15 cellular contexts compared by ENCODE assay signal in genomic region chr3:46895761-46896160, GRCh38. TPM values are rescaled to one million over a fixed set of nuclear protein-coding genes. Genes with fewer than 3 reads are reported as not detected.
DNase-seq lines count a peak whose midpoint lies in the region; ATAC-seq, FAIRE-seq and TF ChIP-seq lines count a peak whose summit lies in the region.
"Had no signal": no experiment of that assay in that cellular context is flagged by ENCODE, and none has a peak within 500 bp of the region (broad histone marks: within the 10 kb centered on the region; RNA-seq: fewer than 3 reads in every experiment).

No MANE protein-coding gene starts in this region.

- H3K9me3 ChIP-seq in right lobe of liver (no peaks in the 10 kb centered on the region), HepG2 (ENCODE audit: low read length) (no peaks in the 10 kb centered on the region), psoas muscle (no peaks in the 10 kb centered on the region)
- H3K9me3 ChIP-seq: Caco-2, HAP-1 had no signal

- CTCF ChIA-PET in HepG2 (lab: Yijun Ruan, JAX; ENCODE audit: low intra/inter-chr PET ratio, low total read pairs): interaction anchor here (2.5 to 3.5 kb wide), 2 partner anchors 29 to 190 kb away, joined by 18 to 39 read pairs; no protein-coding TSS in a partner anchor

- TF ChIP-seq POLR2A in right lobe of liver (IDR thresholded peaks at IDR 0.05): no peak
- no peak for TF ChIP-seq POLR2A in HepG2 (IDR thresholded peaks at IDR 0.05; ENCODE audit: insufficient read depth in 1 of 2, low read depth in 2 of 2, low read length in 2 of 2)
- no peak for TF ChIP-seq POLR2A in erythroblast (IDR thresholded peaks at IDR 0.05; ENCODE audit: low read length)

- no peaks in the 10 kb centered on the region for H3K9me3 Mint-ChIP-seq in activated naive CD8-positive, alpha-beta T cell treated with anti-CD3 and anti-CD28 coated beads, Interleukin-2, amount 10 ng/mL, durations not matched to agents 7 days and 5 days
- no peaks in the 10 kb centered on the region for H3K9me3 Mint-ChIP-seq in activated naive CD8-positive, alpha-beta T cell treated with anti-CD3 and anti-CD28 coated beads for 36 hours
- H3K9me3 Mint-ChIP-seq: CD8-positive, alpha-beta T cell had no signal

- 62% methylated on average over 3 of the region's 4 CpGs for WGBS in right lobe of liver (ENCODE audit: insufficient coverage, low coverage, low lambda C conversion rate, missing lambda C conversion rate)
- WGBS in HepG2 (ENCODE audit: low lambda C conversion rate): 0% methylated on average over 3 of the region's 4 CpGs
- 88 to 94% (median 88%) methylated on average over 4 of the region's 4 CpGs for WGBS in psoas muscle, 3 donors

- H3K79me2 ChIP-seq in HepG2 (ENCODE audit: insufficient read depth, low read length): no peaks in the 10 kb centered on the region

- POLR2A ChIA-PET in activated naive CD8-positive, alpha-beta T cell treated with anti-CD3 and anti-CD28 coated beads, Interleukin-2, amount 10 ng/mL, durations not matched to agents 7 days and 5 days (lab: Charles Lee): no interaction called here
- POLR2A ChIA-PET in HepG2 (lab: Yijun Ruan, JAX): no interaction called here

- no peak for TF ChIP-seq EP300 in HepG2 (IDR thresholded peaks at IDR 0.05; ENCODE audit: low read depth in 2 of 2, low read length in 2 of 2)
- no peak for TF ChIP-seq EP300 in HepG2 (CRISPR knock-in tag; IDR thresholded peaks at IDR 0.05; ENCODE audit: borderline replicate concordance)

- H3K4me2 ChIP-seq in HepG2 (ENCODE audit: low read depth, low read length): no peak overlapping the region

- H3K9ac ChIP-seq in HepG2 (ENCODE audit: insufficient read depth, low read depth, low read length): no peak overlapping the region

- no peaks in the 10 kb centered on the region for H3K36me3 Mint-ChIP-seq in activated naive CD8-positive, alpha-beta T cell treated with anti-CD3 and anti-CD28 coated beads, Interleukin-2, amount 10 ng/mL, durations not matched to agents 7 days and 5 days
- H3K36me3 Mint-ChIP-seq in activated naive CD8-positive, alpha-beta T cell treated with anti-CD3 and anti-CD28 coated beads for 36 hours: no peaks in the 10 kb centered on the region
- H3K36me3 Mint-ChIP-seq: CD14-positive monocyte; CD8-positive, alpha-beta T cell had no signal

- no peak for ATAC-seq in activated naive CD8-positive, alpha-beta T cell treated with anti-CD3 and anti-CD28 coated beads, Interleukin-2, amount 10 ng/mL, durations not matched to agents 7 days and 5 days (ENCODE audit: low read depth)
- ATAC-seq in right lobe of liver (no peak), HepG2 (no peak), psoas muscle (no peak), left colon (no peak)

- no peak for TF ChIP-seq RAD21 in HepG2 (CRISPR knock-in tag; IDR thresholded peaks at IDR 0.05)

- peaks cover 2% of the 10 kb centered on the region for H3K4me1 Mint-ChIP-seq in activated naive CD8-positive, alpha-beta T cell treated with anti-CD3 and anti-CD28 coated beads, Interleukin-2, amount 10 ng/mL, durations not matched to agents 7 days and 5 days
- H3K4me1 Mint-ChIP-seq in activated naive CD8-positive, alpha-beta T cell treated with anti-CD3 and anti-CD28 coated beads for 36 hours: no peaks in the 10 kb centered on the region

- peak; percentile 24 for DNase-seq in activated naive CD8-positive, alpha-beta T cell treated with anti-CD3 and anti-CD28 coated beads, Interleukin-2, amount 10 ng/mL, durations not matched to agents 7 days and 5 days
- no peak for DNase-seq in activated naive CD8-positive, alpha-beta T cell treated with anti-CD3 and anti-CD28 coated beads for 36 hours
- DNase-seq in right lobe of liver (peak in 2 of 3 donors; percentile 10 to 15), HepG2 (ENCODE audit: low spot score) (no peak), psoas muscle (peak; percentile 10 to 30), erythroblast (lab: John Stamatoyannopoulos, UW) (no peak), left colon (no peak)
- DNase-seq in activated CD4-positive, alpha-beta T cell treated with anti-CD3 and anti-CD28 coated beads, Interleukin-2, amount 50 U/mL, for 1 hour: no peak

- no peak for FAIRE-seq in HepG2 (lab: Jason Lieb, UNC)

- H4K20me1 ChIP-seq in HepG2 (ENCODE audit: insufficient read depth, low read length): no peaks in the 10 kb centered on the region

- intact Hi-C loops in right lobe of liver (cut with DNase I) (loop anchor here in 1 of 2 donors (5.0 kb wide), 1 partner anchor 33 kb away; the partner anchor contains the start of gene MYL3), HepG2 (cut with micrococcal nuclease; ENCODE audit: unreplicated experiment) (loop anchor here (1.0 to 2.0 kb wide), 2 partner anchors 29 to 190 kb away; no protein-coding TSS in a partner anchor), psoas muscle (cut with DNase I) (loop anchor here (1.0 to 5.0 kb wide), 3 partner anchors 28 to 191 kb away; no protein-coding TSS in a partner anchor), left colon (cut with DNase I, micrococcal nuclease) (no loop called here)

- H3K4me3 Mint-ChIP-seq in activated naive CD8-positive, alpha-beta T cell treated with anti-CD3 and anti-CD28 coated beads, Interleukin-2, amount 10 ng/mL, durations not matched to agents 7 days and 5 days: no peak overlapping the region
- no peak overlapping the region for H3K4me3 Mint-ChIP-seq in activated naive CD8-positive, alpha-beta T cell treated with anti-CD3 and anti-CD28 coated beads for 36 hours
- H3K4me3 Mint-ChIP-seq: CD8-positive, alpha-beta T cell had no signal

- H3K4me3 ChIP-seq in right lobe of liver (no peak overlapping the region), HepG2 (replicated peaks in 1 of 3; ENCODE audit: insufficient read depth in 1 of 3, low read depth in 2 of 3, low read length in 3 of 3) (no peak overlapping the region), psoas muscle (no peak overlapping the region)
- H3K4me3 ChIP-seq: HAP-1 had no signal

- H3K27me3 ChIP-seq in right lobe of liver (no peaks in the 10 kb centered on the region), HepG2 (ENCODE audit: control insufficient read depth in 1 of 2, insufficient read depth in 2 of 2, low read length in 2 of 2) (peaks cover 6 to 36% of the 10 kb centered on the region in 2 experiments; a peak in 4 of 5 replicates), psoas muscle (ENCODE audit: insufficient read depth in 3 of 3, low read length in 2 of 3) (peaks cover 0 to 2% (median 0%) of the 10 kb centered on the region in 3 donors)

- no peak overlapping the region for H3K27ac Mint-ChIP-seq in activated naive CD8-positive, alpha-beta T cell treated with anti-CD3 and anti-CD28 coated beads, Interleukin-2, amount 10 ng/mL, durations not matched to agents 7 days and 5 days
- no peak overlapping the region for H3K27ac Mint-ChIP-seq in activated naive CD8-positive, alpha-beta T cell treated with anti-CD3 and anti-CD28 coated beads for 36 hours
- H3K27ac Mint-ChIP-seq: CD8-positive, alpha-beta T cell had no signal

- BruUV-seq in HepG2 (replicated peaks; lab: Mats Ljungman, UMichigan): no TSS peak

- H2AFZ ChIP-seq in HepG2 (ENCODE audit: low read length): no peak overlapping the region

- H3K36me3 ChIP-seq in right lobe of liver (no peaks in the 10 kb centered on the region), HepG2 (replicated peaks in 1 of 2; ENCODE audit: control insufficient read depth in 1 of 2, insufficient read depth in 2 of 2, low read length in 2 of 2) (no peaks in the 10 kb centered on the region), psoas muscle (ENCODE audit: insufficient read depth in 1 of 2, low read depth in 1 of 2) (no peaks in the 10 kb centered on the region)
- H3K36me3 ChIP-seq: HAP-1 had no signal

- peaks cover 0 to 6% (median 2%) of the 10 kb centered on the region in 4 donors for H3K4me1 ChIP-seq in right lobe of liver
- H3K4me1 ChIP-seq in HepG2 (ENCODE audit: insufficient read depth, low read length): peaks cover 13% of the 10 kb centered on the region
- no peaks in the 10 kb centered on the region for H3K4me1 ChIP-seq in psoas muscle
- H3K4me1 ChIP-seq: HAP-1 had no signal

- H3K27ac ChIP-seq in right lobe of liver: no peak overlapping the region
- no peak overlapping the region for H3K27ac ChIP-seq in HepG2 (ENCODE audit: extremely low read length, insufficient read depth, low read length)
- no peak overlapping the region for H3K27ac ChIP-seq in psoas muscle
- H3K27ac ChIP-seq: 22Rv1 had no signal

- in situ Hi-C loops in HepG2 (cut with HindIII; ENCODE audit: extremely low pct_ligation_motif_present, low pct_unique_long_range_greater_than_20kb): no loop called here

- H3K27me3 Mint-ChIP-seq in activated naive CD8-positive, alpha-beta T cell treated with anti-CD3 and anti-CD28 coated beads, Interleukin-2, amount 10 ng/mL, durations not matched to agents 7 days and 5 days: peaks cover 44% of the 10 kb centered on the region
- peaks cover 70% of the 10 kb centered on the region for H3K27me3 Mint-ChIP-seq in activated naive CD8-positive, alpha-beta T cell treated with anti-CD3 and anti-CD28 coated beads for 36 hours

- TF ChIP-seq CTCF in right lobe of liver (IDR thresholded peaks at IDR 0.05) (no peak), HepG2 (CRISPR knock-in tag; IDR thresholded peaks at IDR 0.05) (no peak), psoas muscle (IDR thresholded peaks at IDR 0.05) (no peak)

RNA-seq across cellular contexts. Expression of gene PTH1R, which starts 18.2 kb away (rescaled TPM):
- not detected for total RNA-seq in activated naive CD8-positive, alpha-beta T cell treated with anti-CD3 and anti-CD28 coated beads, Interleukin-2, amount 10 ng/mL, durations not matched to agents 7 days and 5 days
- total RNA-seq in activated naive CD8-positive, alpha-beta T cell treated with anti-CD3 and anti-CD28 coated beads for 36 hours: not detected
- total RNA-seq in right lobe of liver (10 to 100 TPM in 5 of 6 experiments, 1 to 10 TPM in 1; 6.1 to 32.5 (median 16.0) TPM), HepG2 (2016; rRNA removed; fragmentation: Illumina TruSeq; extraction: Trizol) (not detected in 2 replicates), psoas muscle (1 to 10 TPM; 1.1 to 5.9 (median 4.1) TPM), left colon (1 to 10 TPM; 1.4 to 1.7 TPM)
- total RNA-seq in HepG2 (2016; cell fraction: cytosol; rRNA removed; fragmentation: Illumina TruSeq; extraction: Trizol; ENCODE audit: low read depth): not detected in 2 replicates
- not detected in 2 replicates for total RNA-seq in HepG2 (2016; cell fraction: insoluble cytoplasmic fraction; rRNA removed; fragmentation: Illumina TruSeq; extraction: Trizol)
- total RNA-seq in HepG2 (2016; cell fraction: membrane; rRNA removed; fragmentation: Illumina TruSeq; extraction: Trizol): not detected in 2 replicates
- not detected in 2 replicates for total RNA-seq in HepG2 (2016; cell fraction: nucleus; rRNA removed; fragmentation: Illumina TruSeq; extraction: Trizol)
- polyA plus RNA-seq in HepG2 (2011; rRNA removed) (not detected in 2 replicates), psoas muscle (1 to 10 TPM; 4.0 to 5.2 (median 4.2) TPM)
- polyA plus RNA-seq in HepG2 (2011; cell fraction: cytosol; rRNA removed): not detected in 2 replicates
- 0.10 TPM in 1 of 2 replicates, not detected in the other for polyA plus RNA-seq in HepG2 (2011; cell fraction: nucleus; rRNA removed)
- not detected in 2 replicates for polyA plus RNA-seq in HepG2 (2012)
- polyA plus RNA-seq in HepG2 (2016; cell fraction: cytosol; fragmentation: Illumina TruSeq; extraction: Trizol; ENCODE audit: low read depth): not detected in 2 replicates
- not detected in 2 replicates for polyA plus RNA-seq in HepG2 (2016; cell fraction: insoluble cytoplasmic fraction; fragmentation: Illumina TruSeq; extraction: Trizol; ENCODE audit: low read depth)
- not detected in 2 replicates for polyA plus RNA-seq in HepG2 (2016; cell fraction: membrane; fragmentation: Illumina TruSeq; extraction: Trizol; ENCODE audit: low read depth)
- not detected in 2 replicates for polyA plus RNA-seq in HepG2 (2016; cell fraction: nucleus; fragmentation: Illumina TruSeq; extraction: Trizol; ENCODE audit: insufficient read depth, low read depth)
- polyA minus RNA-seq in HepG2 (2011; rRNA and poly(A)+ RNA removed; ENCODE audit: low replicate concordance): not detected in 2 replicates
- polyA minus RNA-seq in HepG2 (2011; cell fraction: cytosol; rRNA and poly(A)+ RNA removed): not detected in 2 replicates
- not detected in 2 replicates for polyA minus RNA-seq in HepG2 (2011; cell fraction: nucleus; rRNA and poly(A)+ RNA removed)
- total RNA-seq: CD8-positive, alpha-beta T cell; HT-29 had no signal
- polyA plus RNA-seq: CD14-positive monocyte had no signal

RNA-seq across cellular contexts. Expression of gene MYL3, which starts 32.5 kb away (rescaled TPM):
- total RNA-seq in activated naive CD8-positive, alpha-beta T cell treated with anti-CD3 and anti-CD28 coated beads, Interleukin-2, amount 10 ng/mL, durations not matched to agents 7 days and 5 days: not detected
- total RNA-seq in activated naive CD8-positive, alpha-beta T cell treated with anti-CD3 and anti-CD28 coated beads for 36 hours: not detected
- total RNA-seq in right lobe of liver: 1 to 10 TPM in 3 of 6 experiments, under 1 TPM in 3; 0.37 to 2.0 (median 1.00) TPM
- total RNA-seq in HepG2 (2016; rRNA removed; fragmentation: Illumina TruSeq; extraction: Trizol): not detected in 2 replicates
- not detected in 2 replicates for total RNA-seq in HepG2 (2016; cell fraction: cytosol; rRNA removed; fragmentation: Illumina TruSeq; extraction: Trizol; ENCODE audit: low read depth)
- not detected in 2 replicates for total RNA-seq in HepG2 (2016; cell fraction: insoluble cytoplasmic fraction; rRNA removed; fragmentation: Illumina TruSeq; extraction: Trizol)
- not detected in 2 replicates for total RNA-seq in HepG2 (2016; cell fraction: membrane; rRNA removed; fragmentation: Illumina TruSeq; extraction: Trizol)
- not detected in 2 replicates for total RNA-seq in HepG2 (2016; cell fraction: nucleus; rRNA removed; fragmentation: Illumina TruSeq; extraction: Trizol)
- polyA plus RNA-seq in HepG2 (2011; rRNA removed): 0.13 TPM in 1 of 2 replicates, not detected in the other
- polyA plus RNA-seq in HepG2 (2011; cell fraction: cytosol; rRNA removed): 0.06 TPM in 1 of 2 replicates, not detected in the other
- polyA plus RNA-seq in HepG2 (2011; cell fraction: nucleus; rRNA removed): not detected in 2 replicates
- not detected in 2 replicates for polyA plus RNA-seq in HepG2 (2012)
- not detected in 2 replicates for polyA plus RNA-seq in HepG2 (2016; cell fraction: cytosol; fragmentation: Illumina TruSeq; extraction: Trizol; ENCODE audit: low read depth)
- polyA plus RNA-seq in HepG2 (2016; cell fraction: insoluble cytoplasmic fraction; fragmentation: Illumina TruSeq; extraction: Trizol; ENCODE audit: low read depth): not detected in 2 replicates
- polyA plus RNA-seq in HepG2 (2016; cell fraction: membrane; fragmentation: Illumina TruSeq; extraction: Trizol; ENCODE audit: low read depth): not detected in 2 replicates
- polyA plus RNA-seq in HepG2 (2016; cell fraction: nucleus; fragmentation: Illumina TruSeq; extraction: Trizol; ENCODE audit: insufficient read depth, low read depth): not detected in 2 replicates
- 0.16 TPM in 1 of 2 replicates, not detected in the other for polyA minus RNA-seq in HepG2 (2011; rRNA and poly(A)+ RNA removed; ENCODE audit: low replicate concordance)
- not detected in 2 replicates for polyA minus RNA-seq in HepG2 (2011; cell fraction: cytosol; rRNA and poly(A)+ RNA removed)
- not detected in 2 replicates for polyA minus RNA-seq in HepG2 (2011; cell fraction: nucleus; rRNA and poly(A)+ RNA removed)
- 1,000 to 10,000 TPM in 2 of 4 donors, 100 to 1,000 TPM in 2; 395 to 2,071 (median 1,091) TPM for total RNA-seq in psoas muscle
- 1,000 to 10,000 TPM in 2 of 3 donors, 100 to 1,000 TPM in 1; 555 to 3,091 (median 2,834) TPM for polyA plus RNA-seq in psoas muscle
- under 1 TPM; 0.47 to 0.79 TPM for total RNA-seq in left colon
- total RNA-seq: A673; CD8-positive, alpha-beta T cell; HT-29 had no signal
- polyA plus RNA-seq: CD14-positive monocyte had no signal

Comparison
In these comparisons a context has a peak if more than half of its experiments do, and no peak if none do; other contexts are left out.
1. DNase-seq: peak in activated naive CD8-positive, alpha-beta T cell treated with anti-CD3 and anti-CD28 coated beads, Interleukin-2, amount 10 ng/mL, durations not matched to agents 7 days and 5 days (single experiment), right lobe of liver (2 of 3) and psoas muscle (2 of 2); none in activated naive CD8-positive, alpha-beta T cell treated with anti-CD3 and anti-CD28 coated beads for 36 hours (single experiment), HepG2 (single experiment), activated CD4-positive, alpha-beta T cell treated with anti-CD3 and anti-CD28 coated beads, Interleukin-2, amount 50 U/mL, for 1 hour (single experiment), erythroblast (0 of 2) and left colon (0 of 2).
2. RNA of gene MYL3, which starts 32.5 kb away (total RNA-seq): 395 to 2,071 TPM in psoas muscle; 0.37 to 2.0 TPM in right lobe of liver, 0.47 to 0.79 TPM in left colon, not detected in activated naive CD8-positive, alpha-beta T cell treated with anti-CD3 and anti-CD28 coated beads, Interleukin-2, amount 10 ng/mL, durations not matched to agents 7 days and 5 days, not detected in activated naive CD8-positive, alpha-beta T cell treated with anti-CD3 and anti-CD28 coated beads for 36 hours and not detected in HepG2; every median in the first group is over 100 times any median in the second.
3. intact Hi-C loops: an anchor here in HepG2 (1.0 to 2.0 kb wide) and psoas muscle (1.0 to 5.0 kb wide); none called in left colon.